In the genomic region with DNA sequence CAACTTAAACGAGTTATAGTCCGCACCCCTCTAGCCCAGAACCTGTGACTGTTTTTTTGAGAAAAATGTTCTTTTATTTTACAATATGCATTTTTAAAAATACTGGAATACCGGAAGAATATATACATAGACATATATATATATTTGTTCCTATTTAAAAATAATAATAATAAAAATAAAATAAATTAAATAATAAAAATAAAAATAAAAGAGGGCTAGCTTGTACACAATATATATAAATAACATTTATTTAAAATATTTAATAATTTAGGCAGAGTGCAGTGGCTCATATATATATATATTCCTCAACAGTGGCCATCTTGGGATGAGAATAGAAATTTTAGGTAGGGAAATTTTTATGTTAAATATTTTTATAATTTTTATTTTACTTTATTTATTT, we compare ENCODE assay signal across 30 cellular contexts.
"Had no signal": no experiment of that assay in that cellular context is flagged by ENCODE, and none has a peak within 500 bp of the region (broad histone marks: within the 10 kb centered on the region; RNA-seq: fewer than 3 reads in every experiment).

No MANE protein-coding gene starts in this region.

- H3K9me3 Mint-ChIP-seq: central memory CD8-positive, alpha-beta T cell had no signal

- H3K4me3 ChIP-seq: coronary artery, dorsolateral prefrontal cortex, esophagus squamous epithelium had no signal

- DNase-seq: activated CD4-positive, alpha-beta memory T cell treated with anti-CD3 and anti-CD28 coated beads, Interleukin-2, amount 10 ng/mL, durations not matched to agents 7 days and 5 days; activated CD4-positive, alpha-beta T cell treated with anti-CD3 and anti-CD28 coated beads for 1 hour; activated CD4-positive, alpha-beta T cell treated with anti-CD3 and anti-CD28 coated beads for 4 hours; activated CD4-positive, alpha-beta T cell treated with anti-CD3 and anti-CD28 coated beads, Interleukin-2, amount 10 ng/mL, durations not matched to agents 7 days and 5 days; activated CD4-positive, alpha-beta T cell treated with anti-CD3 and anti-CD28 coated beads, Interleukin-2, amount 50 U/mL, for 4 hours; activated CD8-positive, alpha-beta memory T cell treated with anti-CD3 and anti-CD28 coated beads, Interleukin-2, amount 50 U/mL, for 48 hours; activated gamma-delta T cell; activated naive CD4-positive, alpha-beta T cell; activated naive CD4-positive, alpha-beta T cell treated with anti-CD3 and anti-CD28 coated beads, Interleukin-2, amount 10 ng/mL, durations not matched to agents 7 days and 5 days; activated T-cell treated with anti-CD3 and anti-CD28 coated beads for 4 hours; activated T-cell treated with anti-CD3 and anti-CD28 coated beads, Interleukin-2, amount 50 U/mL, for 24 hours; activated T-cell treated with anti-CD3 and anti-CD28 coated beads, Interleukin-2, amount 50 U/mL, for 72 hours; amniotic stem cell; anterior cingulate cortex; brain microvascular endothelial cell; dorsolateral prefrontal cortex; effector CD4-positive, alpha-beta T cell; effector memory CD8-positive, alpha-beta T cell; esophagus squamous epithelium; foreskin melanocyte; head of caudate nucleus; T-helper 2 cell had no signal

- H3K4me1 ChIP-seq: esophagus squamous epithelium had no signal

- H3K4me3 Mint-ChIP-seq: activated CD4-positive, alpha-beta memory T cell treated with anti-CD3 and anti-CD28 coated beads, Interleukin-2, amount 10 ng/mL, durations not matched to agents 7 days and 5 days; activated CD4-positive, alpha-beta T cell treated with anti-CD3 and anti-CD28 coated beads, Interleukin-2, amount 10 ng/mL, durations not matched to agents 7 days and 5 days; activated naive CD4-positive, alpha-beta T cell treated with anti-CD3 and anti-CD28 coated beads, Interleukin-2, amount 10 ng/mL, durations not matched to agents 7 days and 5 days; activated naive CD8-positive, alpha-beta T cell; activated T-cell treated with anti-CD3 and anti-CD28 coated beads, Interleukin-2, amount 50 U/mL, for 24 hours; activated T-cell treated with anti-CD3 and anti-CD28 coated beads, Interleukin-2, amount 50 U/mL, for 72 hours; central memory CD8-positive, alpha-beta T cell; dendritic cell treated with granulocyte-macrophage colony-stimulating factor and Interleukin-4, amounts not matched to agents 40 ng/mL and 50 ng/mL, for 4 days; effector memory CD8-positive, alpha-beta T cell had no signal

- H3K4me1 Mint-ChIP-seq: activated CD4-positive, alpha-beta memory T cell treated with anti-CD3 and anti-CD28 coated beads, Interleukin-2, amount 10 ng/mL, durations not matched to agents 7 days and 5 days; activated CD4-positive, alpha-beta T cell treated with anti-CD3 and anti-CD28 coated beads, Interleukin-2, amount 10 ng/mL, durations not matched to agents 7 days and 5 days; activated naive CD4-positive, alpha-beta T cell treated with anti-CD3 and anti-CD28 coated beads, Interleukin-2, amount 10 ng/mL, durations not matched to agents 7 days and 5 days; central memory CD8-positive, alpha-beta T cell had no signal

- H3K27me3 ChIP-seq: brain microvascular endothelial cell, dorsolateral prefrontal cortex, esophagus squamous epithelium had no signal

- FAIRE-seq: astrocyte, bronchial epithelial cell, endothelial cell of umbilical vein had no signal

- H3K27ac ChIP-seq: brain microvascular endothelial cell, coronary artery, dorsolateral prefrontal cortex, epithelial cell of prostate, esophagus squamous epithelium had no signal

- H3K27me3 Mint-ChIP-seq: activated CD4-positive, alpha-beta memory T cell treated with anti-CD3 and anti-CD28 coated beads, Interleukin-2, amount 10 ng/mL, durations not matched to agents 7 days and 5 days; activated CD4-positive, alpha-beta T cell treated with anti-CD3 and anti-CD28 coated beads, Interleukin-2, amount 10 ng/mL, durations not matched to agents 7 days and 5 days; activated naive CD4-positive, alpha-beta T cell treated with anti-CD3 and anti-CD28 coated beads, Interleukin-2, amount 10 ng/mL, durations not matched to agents 7 days and 5 days; activated T-cell treated with anti-CD3 and anti-CD28 coated beads, Interleukin-2, amount 50 U/mL, for 24 hours; central memory CD8-positive, alpha-beta T cell; dendritic cell treated with granulocyte-macrophage colony-stimulating factor and Interleukin-4, amounts not matched to agents 40 ng/mL and 50 ng/mL, for 4 days; effector memory CD8-positive, alpha-beta T cell had no signal

- H3K36me3 ChIP-seq: brain microvascular endothelial cell, esophagus squamous epithelium had no signal

- H3K9me3 ChIP-seq: esophagus squamous epithelium had no signal

- H3K36me3 Mint-ChIP-seq: activated naive CD4-positive, alpha-beta T cell treated with anti-CD3 and anti-CD28 coated beads, Interleukin-2, amount 10 ng/mL, durations not matched to agents 7 days and 5 days; activated naive CD8-positive, alpha-beta T cell had no signal

- H3K27ac Mint-ChIP-seq: activated CD4-positive, alpha-beta memory T cell treated with anti-CD3 and anti-CD28 coated beads, Interleukin-2, amount 10 ng/mL, durations not matched to agents 7 days and 5 days; activated CD4-positive, alpha-beta T cell treated with anti-CD3 and anti-CD28 coated beads, Interleukin-2, amount 10 ng/mL, durations not matched to agents 7 days and 5 days; activated naive CD4-positive, alpha-beta T cell treated with anti-CD3 and anti-CD28 coated beads, Interleukin-2, amount 10 ng/mL, durations not matched to agents 7 days and 5 days; activated naive CD8-positive, alpha-beta T cell; activated T-cell treated with anti-CD3 and anti-CD28 coated beads, Interleukin-2, amount 50 U/mL, for 24 hours; activated T-cell treated with anti-CD3 and anti-CD28 coated beads, Interleukin-2, amount 50 U/mL, for 72 hours; dendritic cell treated with granulocyte-macrophage colony-stimulating factor and Interleukin-4, amounts not matched to agents 40 ng/mL and 50 ng/mL, for 4 days; effector memory CD8-positive, alpha-beta T cell had no signal

- ATAC-seq: activated T-cell treated with anti-CD3 and anti-CD28 coated beads, Interleukin-2, amount 50 U/mL, for 72 hours; effector memory CD8-positive, alpha-beta T cell had no signal
